14 cellular contexts compared by ENCODE assay signal in genomic region chr16:57577691-57578224, GRCh38. TPM values are rescaled to one million over a fixed set of nuclear protein-coding genes. Genes with fewer than 3 reads are reported as not detected.
DNase-seq lines count a peak whose midpoint lies in the region; ATAC-seq and TF ChIP-seq lines count a peak whose summit lies in the region.
"Had no signal": no experiment of that assay in that cellular context is flagged by ENCODE, and none has a peak within 500 bp of the region (broad histone marks: within the 10 kb centered on the region; RNA-seq: fewer than 3 reads in every experiment).

No MANE protein-coding gene starts in this region.

- no peak for TF ChIP-seq CTCF in right atrium auricular region (IDR thresholded peaks at IDR 0.05)
- no peak for TF ChIP-seq CTCF in left ventricle myocardium inferior (IDR thresholded peaks at IDR 0.05; ENCODE audit: borderline replicate concordance)

- H3K27ac ChIP-seq in right atrium auricular region, result no peak overlapping the region
- H3K27ac ChIP-seq in left ventricle myocardium inferior (replicated peaks), result no peak overlapping the region
- H3K27ac ChIP-seq in mesodermal cell (ENCODE audit: low read depth, low read length, severe bottlenecking), result peak overlapping the region; percentile 30
- H3K27ac ChIP-seq: breast epithelium, pancreas had no signal

- H3K36me3 ChIP-seq in right atrium auricular region, result no peaks in the 10 kb centered on the region
- H3K36me3 ChIP-seq in left ventricle myocardium inferior, result no peaks in the 10 kb centered on the region
- H3K36me3 ChIP-seq in mesodermal cell (ENCODE audit: control insufficient read depth, insufficient read depth, low read length), result no peaks in the 10 kb centered on the region
- H3K36me3 ChIP-seq: breast epithelium, pancreas had no signal

- no peaks in the 10 kb centered on the region for H3K9me3 ChIP-seq in right atrium auricular region
- no peaks in the 10 kb centered on the region for H3K9me3 ChIP-seq in left ventricle myocardium inferior (replicated peaks)
- H3K9me3 ChIP-seq in mesodermal cell (ENCODE audit: control insufficient read depth, low read length), result no peaks in the 10 kb centered on the region
- H3K9me3 ChIP-seq: breast epithelium, pancreas had no signal

- DNase-seq in right atrium auricular region (ENCODE audit: low spot score) (peak; percentile 48), left ventricle myocardium inferior (no peak), putamen (ENCODE audit: low spot score) (no peak)
- peak; percentile 85 for DNase-seq in activated CD8-positive, alpha-beta memory T cell treated with anti-CD3 and anti-CD28 coated beads for 24 hours
- no peak for DNase-seq in stimulated activated CD4-positive, alpha-beta T cell treated with anti-CD3 and anti-CD28 coated beads, Interleukin-15, amount 100 ng/mL, for 24 hours
- DNase-seq: NCI-H2171 had no signal

- no peak for ATAC-seq in GM18519 (IDR thresholded peaks at IDR 0.05; ENCODE audit: low FRiP score, unreplicated experiment)
- ATAC-seq in GM21515 (IDR thresholded peaks at IDR 0.05; ENCODE audit: unreplicated experiment), result no peak
- ATAC-seq: pancreas, Right ventricle myocardium inferior had no signal

- intact Hi-C loops in left ventricle myocardium inferior (cut with micrococcal nuclease), result no loop called here

- H3K4me3 ChIP-seq in right atrium auricular region (no peak overlapping the region), left ventricle myocardium inferior (no peak overlapping the region), mesodermal cell (ENCODE audit: extremely low read depth, insufficient read depth, low read length, poor library complexity, severe bottlenecking) (no peak overlapping the region)
- H3K4me3 ChIP-seq: breast epithelium, pancreas had no signal

- WGBS in mesodermal cell (ENCODE audit: insufficient coverage in 2 of 2), 2 experiments, result 76 to 83% methylated on average over 4 of the region's 4 CpGs

- H3K27me3 ChIP-seq in right atrium auricular region (no peaks in the 10 kb centered on the region), left ventricle myocardium inferior (ENCODE audit: low read depth) (peaks cover 37% of the 10 kb centered on the region)
- H3K27me3 ChIP-seq: breast epithelium, pancreas had no signal

- H3K4me1 ChIP-seq in right atrium auricular region (peaks cover 0 to 3% of the 10 kb centered on the region in 2 donors), left ventricle myocardium inferior (peaks cover 3% of the 10 kb centered on the region), mesodermal cell (ENCODE audit: control insufficient read depth, insufficient read depth, low read length, poor library complexity, severe bottlenecking) (peaks cover 11% of the 10 kb centered on the region)
- H3K4me1 ChIP-seq: breast epithelium, pancreas had no signal

RNA-seq across cellular contexts. Expression of gene ADGRG5, which starts 35.3 kb away (rescaled TPM):
- total RNA-seq in right atrium auricular region (under 1 TPM; 0.08 to 0.44 TPM), left ventricle myocardium inferior (not detected)
- 1.3 TPM for polyA plus RNA-seq in mesodermal cell (2013, experiment 1 of 2)
- 0.86 TPM for polyA plus RNA-seq in mesodermal cell (2013, experiment 2 of 2)
- total RNA-seq: HT1080 had no signal
- polyA plus RNA-seq: BJ had no signal

RNA-seq across cellular contexts. Expression of gene CCDC102A, which starts 41.4 kb away (rescaled TPM):
- total RNA-seq in right atrium auricular region (10 to 100 TPM; 11.2 to 15.1 TPM), left ventricle myocardium inferior (11.3 TPM)
- 10.6 TPM for polyA plus RNA-seq in mesodermal cell (2013, experiment 1 of 2)
- polyA plus RNA-seq in mesodermal cell (2013, experiment 2 of 2), result 12.0 TPM

RNA-seq across cellular contexts. Expression of gene ADGRG1, which starts 50.7 kb away (rescaled TPM):
- total RNA-seq in right atrium auricular region, result 10 to 100 TPM; 12.6 to 25.5 TPM
- total RNA-seq in left ventricle myocardium inferior, result 21.3 TPM
- polyA plus RNA-seq in mesodermal cell (2013, experiment 1 of 2), result 19.4 TPM
- polyA plus RNA-seq in mesodermal cell (2013, experiment 2 of 2), result 11.7 TPM

Comparison
In these comparisons a context has a peak if more than half of its experiments do, and no peak if none do; other contexts are left out.
1. DNase-seq: peak in right atrium auricular region (single experiment) and activated CD8-positive, alpha-beta memory T cell treated with anti-CD3 and anti-CD28 coated beads for 24 hours (single experiment); none in left ventricle myocardium inferior (single experiment), putamen (single experiment) and stimulated activated CD4-positive, alpha-beta T cell treated with anti-CD3 and anti-CD28 coated beads, Interleukin-15, amount 100 ng/mL, for 24 hours (single experiment).